11 cellular contexts compared by ENCODE assay signal in genomic region chr6:110341671-110342304, GRCh38. TPM values are rescaled to one million over a fixed set of nuclear protein-coding genes. Genes with fewer than 3 reads are reported as not detected.
A peak's percentile ranks its signal among the peaks of the same experiment; 100 is the strongest.
DNase-seq lines count a peak whose midpoint lies in the region; ATAC-seq, FAIRE-seq and TF ChIP-seq lines count a peak whose summit lies in the region.
"Had no signal": no experiment of that assay in that cellular context is flagged by ENCODE, and none has a peak within 500 bp of the region (broad histone marks: within the 10 kb centered on the region; RNA-seq: fewer than 3 reads in every experiment).

No MANE protein-coding gene starts in this region.

- DNase-seq in Kasumi-1 (lab: John Stamatoyannopoulos, UW) = peak; percentile 9
- DNase-seq in K562 (ENCODE audit: extremely low read depth in 1 of 4, low spot score in 3 of 4) = peak; percentile 17 to 43 (median 26)
- DNase-seq in CD4-positive, alpha-beta memory T cell = no peak
- no peak for DNase-seq in posterior vena cava (ENCODE audit: low spot score)
- no peak for DNase-seq in NCI-H345 (lab: John Stamatoyannopoulos, UW)
- DNase-seq in stimulated activated CD4-positive, alpha-beta T cell treated with anti-CD3 and anti-CD28 coated beads, Interleukin-4, amount 100 ng/mL, for 4 hours = no peak
- DNase-seq: activated gamma-delta T cell, NCI-H1105 had no signal

- CTCF ChIA-PET in K562 (lab: Yijun Ruan, JAX; ENCODE audit: low intra/inter-chr PET ratio) = no interaction called here
- CTCF ChIA-PET in CD4-positive, alpha-beta memory T cell (lab: Charles Lee; ENCODE audit: partially characterized antibody) = interaction anchor here (0.6 kb wide), 1 partner anchor 303 kb away, joined by 3 read pairs; no protein-coding TSS in a partner anchor

- peak; percentile 80 for FAIRE-seq in K562 (lab: Jason Lieb, UNC)

- H3K27me3 Mint-ChIP-seq in CD4-positive, alpha-beta memory T cell = peaks cover 1 to 2% of the 10 kb centered on the region in 2 donors

- H4K20me1 ChIP-seq in DOHH2 (ENCODE audit: control insufficient read depth, insufficient read depth, low read depth, low read length) (no peaks in the 10 kb centered on the region), K562 (replicated peaks; ENCODE audit: control insufficient read depth, insufficient read depth, low read length) (no peaks in the 10 kb centered on the region)

- H3K4me1 Mint-ChIP-seq in CD4-positive, alpha-beta memory T cell = no peaks in the 10 kb centered on the region

- H3K4me3 ChIP-seq in DOHH2 (ENCODE audit: low read length) = no peak overlapping the region
- H3K4me3 ChIP-seq in K562 = no peak overlapping the region
- H3K4me3 ChIP-seq in muscle layer of colon (ENCODE audit: low read depth in 1 of 2, low read length in 2 of 2) = peak overlapping the region in 1 of 2 donors; percentile 16
- no peak overlapping the region for H3K4me3 ChIP-seq in CD4-positive, alpha-beta memory T cell (ENCODE audit: low read length in 2 of 2)

- no peak overlapping the region for H3K27ac ChIP-seq in DOHH2 (ENCODE audit: low read depth, low read length)
- no peak overlapping the region for H3K27ac ChIP-seq in K562 (ENCODE audit: extremely low read depth, low read depth, low read length)
- H3K27ac ChIP-seq in muscle layer of colon (ENCODE audit: low read depth, low read length) = peak overlapping the region; percentile 2
- H3K27ac ChIP-seq in CD4-positive, alpha-beta memory T cell (ENCODE audit: low read depth, low read length) = no peak overlapping the region

- TF ChIP-seq RAD21 in K562 (CRISPR knock-in tag; conservative IDR thresholded peaks at IDR 0.05 in 1 of 2, IDR thresholded peaks at IDR 0.05 in 1 of 2) = peak in 1 of 2 experiments; percentile 49; a peak in 2 of 4 replicates

- H3K9ac ChIP-seq in K562 (ENCODE audit: insufficient read depth in 1 of 2, low read depth in 2 of 2, low read length in 2 of 2) (no peak overlapping the region), muscle layer of colon (ENCODE audit: low read length) (no peak overlapping the region)

- no peak overlapping the region for H3K4me2 ChIP-seq in DOHH2 (ENCODE audit: low read length)
- no peak overlapping the region for H3K4me2 ChIP-seq in K562 (ENCODE audit: insufficient read depth, low read length)

- H3K36me3 Mint-ChIP-seq in CD4-positive, alpha-beta memory T cell = no peaks in the 10 kb centered on the region

- H3K4me1 ChIP-seq in DOHH2 (ENCODE audit: control insufficient read depth, low read length) (no peaks in the 10 kb centered on the region), K562 (replicated peaks in 1 of 2; ENCODE audit: control insufficient read depth in 2 of 2, insufficient read depth in 2 of 2, low read length in 2 of 2) (no peaks in the 10 kb centered on the region), muscle layer of colon (ENCODE audit: insufficient read depth, low read length) (peaks cover 73% of the 10 kb centered on the region)
- no peaks in the 10 kb centered on the region for H3K4me1 ChIP-seq in CD4-positive, alpha-beta memory T cell (ENCODE audit: insufficient read depth, low read length)

- POLR2A ChIA-PET in K562 (lab: Yijun Ruan, JAX) = interaction anchor here (1.0 kb wide), 1 partner anchor 13 kb away, joined by 3 read pairs; no protein-coding TSS in a partner anchor
- POLR2A ChIA-PET in CD4-positive, alpha-beta memory T cell (lab: Charles Lee; ENCODE audit: partially characterized antibody) = no interaction called here

- H3K9me1 ChIP-seq in K562 (ENCODE audit: control insufficient read depth, insufficient read depth, low read length) = no peaks in the 10 kb centered on the region

- H3K9me3 ChIP-seq in DOHH2 (ENCODE audit: control insufficient read depth, insufficient read depth, low read length) = no peaks in the 10 kb centered on the region
- H3K9me3 ChIP-seq in K562 (replicated peaks; ENCODE audit: control insufficient read depth, insufficient read depth, low read depth, low read length) = no peaks in the 10 kb centered on the region
- no peaks in the 10 kb centered on the region for H3K9me3 ChIP-seq in muscle layer of colon (ENCODE audit: low read length)
- no peaks in the 10 kb centered on the region for H3K9me3 ChIP-seq in CD4-positive, alpha-beta memory T cell (ENCODE audit: control insufficient read depth in 1 of 2, low read length in 2 of 2)

- intact Hi-C loops in K562 (cut with micrococcal nuclease) (no loop called here), posterior vena cava (cut with DNase I) (no loop called here)
- intact Hi-C loops in CD4-positive, alpha-beta memory T cell (cut with micrococcal nuclease) = no loop called here

- H3K79me2 ChIP-seq in DOHH2 (ENCODE audit: control insufficient read depth, low read length) (no peaks in the 10 kb centered on the region), K562 (ENCODE audit: control insufficient read depth, insufficient read depth, low read length) (no peaks in the 10 kb centered on the region)

- TF ChIP-seq POLR2A in K562 (conservative IDR thresholded peaks at IDR 0.05) = no peak

- H3K36me3 ChIP-seq in DOHH2 (ENCODE audit: control insufficient read depth, low read length) (no peaks in the 10 kb centered on the region), K562 (ENCODE audit: control insufficient read depth, insufficient read depth, low read length) (no peaks in the 10 kb centered on the region), muscle layer of colon (ENCODE audit: insufficient read depth, low read length) (no peaks in the 10 kb centered on the region)
- no peaks in the 10 kb centered on the region for H3K36me3 ChIP-seq in CD4-positive, alpha-beta memory T cell (ENCODE audit: insufficient read depth, low read length)

- peak; percentile 31 for TF ChIP-seq CTCF in DOHH2 (IDR thresholded peaks at IDR 0.05; ENCODE audit: low read depth, low read length, poor library complexity, severe bottlenecking)
- peak; percentile 43 to 61 (median 50) for TF ChIP-seq CTCF in K562 (IDR thresholded peaks at IDR 0.05 in 2 of 3, conservative IDR thresholded peaks at IDR 0.05 in 1 of 3; ENCODE audit: insufficient read depth in 2 of 3, low read depth in 1 of 3, low read length in 3 of 3)

- H3K4me3 Mint-ChIP-seq in CD4-positive, alpha-beta memory T cell = no peak overlapping the region
- H3K4me3 Mint-ChIP-seq: memory B cell had no signal

- H3K9me2 ChIP-seq in DOHH2 (replicated peaks; ENCODE audit: control insufficient read depth, low read length) = no peaks in the 10 kb centered on the region

- no peak for TF ChIP-seq EP300 in K562 (IDR thresholded peaks at IDR 0.05; ENCODE audit: low read length)

- ATAC-seq in K562 = peak; percentile 86

- no peak overlapping the region for H3K27ac Mint-ChIP-seq in CD4-positive, alpha-beta memory T cell
- H3K27ac Mint-ChIP-seq: memory B cell had no signal

- H3K9me3 Mint-ChIP-seq in CD4-positive, alpha-beta memory T cell = no peaks in the 10 kb centered on the region

- BruUV-seq in K562 (replicated peaks; lab: Mats Ljungman, UMichigan) = no TSS peak

- in situ Hi-C loops in K562 (cut with MboI) = no loop called here

- WGBS in K562 (ENCODE audit: insufficient coverage, low coverage, missing lambda C conversion rate) = 2% methylated on average over 7 of the region's 7 CpGs

- no peak overlapping the region for H2AFZ ChIP-seq in K562 (ENCODE audit: low read depth, low read length)

- H3F3A ChIP-seq in DOHH2 (ENCODE audit: control insufficient read depth, insufficient read depth) = no peaks in the 10 kb centered on the region

- H3K27me3 ChIP-seq in DOHH2 (ENCODE audit: control insufficient read depth, low read length) = no peaks in the 10 kb centered on the region
- H3K27me3 ChIP-seq in K562 (ENCODE audit: control insufficient read depth in 2 of 2, insufficient read depth in 2 of 2, low read length in 2 of 2) = no peaks in the 10 kb centered on the region; a peak in 1 of 5 replicates
- H3K27me3 ChIP-seq in muscle layer of colon (ENCODE audit: control insufficient read depth in 1 of 2, insufficient read depth in 2 of 2, low read length in 2 of 2) = no peaks in the 10 kb centered on the region
- no peaks in the 10 kb centered on the region for H3K27me3 ChIP-seq in CD4-positive, alpha-beta memory T cell (ENCODE audit: insufficient read depth, low read length)

TF ChIP-seq in K562, 482 proteins besides CTCF, POLR2A, EP300 and RAD21 (continues in another document):
- TF ChIP-seq, protein P1, sequence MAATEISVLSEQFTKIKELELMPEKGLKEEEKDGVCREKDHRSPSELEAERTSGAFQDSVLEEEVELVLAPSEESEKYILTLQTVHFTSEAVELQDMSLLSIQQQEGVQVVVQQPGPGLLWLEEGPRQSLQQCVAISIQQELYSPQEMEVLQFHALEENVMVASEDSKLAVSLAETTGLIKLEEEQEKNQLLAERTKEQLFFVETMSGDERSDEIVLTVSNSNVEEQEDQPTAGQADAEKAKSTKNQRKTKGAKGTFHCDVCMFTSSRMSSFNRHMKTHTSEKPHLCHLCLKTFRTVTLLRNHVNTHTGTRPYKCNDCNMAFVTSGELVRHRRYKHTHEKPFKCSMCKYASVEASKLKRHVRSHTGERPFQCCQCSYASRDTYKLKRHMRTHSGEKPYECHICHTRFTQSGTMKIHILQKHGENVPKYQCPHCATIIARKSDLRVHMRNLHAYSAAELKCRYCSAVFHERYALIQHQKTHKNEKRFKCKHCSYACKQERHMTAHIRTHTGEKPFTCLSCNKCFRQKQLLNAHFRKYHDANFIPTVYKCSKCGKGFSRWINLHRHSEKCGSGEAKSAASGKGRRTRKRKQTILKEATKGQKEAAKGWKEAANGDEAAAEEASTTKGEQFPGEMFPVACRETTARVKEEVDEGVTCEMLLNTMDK (IDR thresholded peaks at IDR 0.05; ENCODE audit: borderline replicate concordance, insufficient read depth, low read depth, low read length, poor library complexity, severe bottlenecking) = peak; percentile 6
- TF ChIP-seq CBFB (CRISPR knock-in tag; IDR thresholded peaks at IDR 0.05) = no peak

RNA-seq across cellular contexts. Expression of gene METTL24, which starts 16.4 kb away (rescaled TPM):
- total RNA-seq in K562 (2011; cell fraction: chromatin; rRNA removed; ENCODE audit: low replicate concordance) = not detected in 2 replicates
- not detected in 2 replicates for total RNA-seq in K562 (2011; cell fraction: nucleolus; rRNA removed)
- not detected in 2 replicates for total RNA-seq in K562 (2011; cell fraction: nucleoplasm; rRNA removed)
- total RNA-seq in K562 (2014; rRNA removed) (not detected in 2 replicates), K562 (2014; rRNA removed; fragmentation: Illumina TruSeq; extraction: Trizol) (not detected in 2 replicates), K562 (2015; rRNA removed; fragmentation: Illumina TruSeq; extraction: Trizol) (not detected in 2 replicates), K562 (2021) (not detected in 2 replicates), posterior vena cava (10 to 100 TPM; 12.0 to 17.2 TPM)
- polyA plus RNA-seq in K562 (2011; rRNA removed) (not detected in 2 replicates), K562 (2014; fragmentation: Illumina TruSeq; extraction: Trizol) (not detected in 2 replicates), K562 (2014; fragmentation: Nextera tagmentation; extraction: Ambion mirVana) (not detected), K562 (2014; rRNA removed) (not detected in 2 replicates)
- not detected in 2 replicates for polyA plus RNA-seq in K562 (2011; cell fraction: cytosol; rRNA removed)
- not detected in 2 replicates for polyA plus RNA-seq in K562 (2011; cell fraction: nucleus; rRNA removed)
- polyA plus RNA-seq in K562 (2012) = not detected in 2 replicates
- not detected in 2 replicates for polyA minus RNA-seq in K562 (2011; rRNA and poly(A)+ RNA removed)
- not detected in 2 replicates for polyA minus RNA-seq in K562 (2011; cell fraction: cytosol; rRNA and poly(A)+ RNA removed)
- not detected in 2 replicates for polyA minus RNA-seq in K562 (2011; cell fraction: nucleus; rRNA and poly(A)+ RNA removed)
- total RNA-seq in CD4-positive, alpha-beta memory T cell = under 1 TPM; 0.29 to 0.39 TPM
- polyA plus RNA-seq in CD4-positive, alpha-beta memory T cell = under 1 TPM in 1 of 2 donors, not detected in 1; 0.69 TPM

Comparison
In these comparisons a context has a peak if more than half of its experiments do, and no peak if none do; other contexts are left out.
1. DNase-seq: peak in Kasumi-1 (2 of 2) and K562 (4 of 4); none in CD4-positive, alpha-beta memory T cell (0 of 5), posterior vena cava (single experiment), NCI-H345 (single experiment) and stimulated activated CD4-positive, alpha-beta T cell treated with anti-CD3 and anti-CD28 coated beads, Interleukin-4, amount 100 ng/mL, for 4 hours (0 of 2).
2. RNA of gene METTL24, which starts 16.4 kb away (total RNA-seq): 12.0 to 17.2 TPM in posterior vena cava; 0.29 to 0.39 TPM in CD4-positive, alpha-beta memory T cell and not detected in K562; every median in the first group is over 4 times any median in the second.